19 cellular contexts compared by ENCODE assay signal in genomic region chrX:101081257-101081656, GRCh38. TPM values are rescaled to one million over a fixed set of nuclear protein-coding genes. Genes with fewer than 3 reads are reported as not detected.
"Had no signal": no experiment of that assay in that cellular context is flagged by ENCODE, and none has a peak within 500 bp of the region (broad histone marks: within the 10 kb centered on the region; RNA-seq: fewer than 3 reads in every experiment).

No MANE protein-coding gene starts in this region.

- H3K9ac ChIP-seq: parathyroid adenoma had no signal

- H3K27ac ChIP-seq: heart right ventricle, parathyroid adenoma, suprapubic skin, uterus had no signal

- H3K4me3 ChIP-seq: heart right ventricle, suprapubic skin, transverse colon, uterus had no signal

- H3K9me3 Mint-ChIP-seq: activated CD4-positive, alpha-beta memory T cell treated with anti-CD3 and anti-CD28 coated beads for 36 hours; activated naive CD8-positive, alpha-beta T cell treated with anti-CD3 and anti-CD28 coated beads, Interleukin-2, amount 10 ng/mL, durations not matched to agents 7 days and 5 days; dendritic cell treated with granulocyte-macrophage colony-stimulating factor and Interleukin-4, amounts not matched to agents 40 ng/mL and 50 ng/mL, for 4 days; naive thymus-derived CD8-positive, alpha-beta T cell; WTC11 had no signal

- H2AFZ ChIP-seq: parathyroid adenoma had no signal

- H3K4me1 ChIP-seq: heart right ventricle, parathyroid adenoma, suprapubic skin, transverse colon, uterus had no signal

- ATAC-seq: activated CD4-positive, alpha-beta T cell treated with anti-CD3 and anti-CD28 coated beads for 36 hours; heart right ventricle; left cardiac atrium; naive thymus-derived CD8-positive, alpha-beta T cell; stimulated activated naive CD8-positive, alpha-beta T cell treated with anti-CD3 and anti-CD28 coated beads, Interleukin-15, Interleukin-2, amounts not matched to agents 100 U/mL and 50 U/mL, for 24 hours; WTC11 had no signal

- H3K27me3 ChIP-seq: suprapubic skin, transverse colon, uterus had no signal

- H3K9me3 ChIP-seq: heart right ventricle, suprapubic skin, transverse colon, uterus had no signal

- H3K27ac Mint-ChIP-seq: activated CD4-positive, alpha-beta memory T cell treated with anti-CD3 and anti-CD28 coated beads for 36 hours; activated CD4-positive, alpha-beta T cell treated with anti-CD3 and anti-CD28 coated beads for 36 hours; activated naive CD8-positive, alpha-beta T cell treated with anti-CD3 and anti-CD28 coated beads, Interleukin-2, amount 10 ng/mL, durations not matched to agents 7 days and 5 days; dendritic cell treated with granulocyte-macrophage colony-stimulating factor and Interleukin-4, amounts not matched to agents 40 ng/mL and 50 ng/mL, for 4 days; naive thymus-derived CD8-positive, alpha-beta T cell; WTC11 had no signal

- H3K36me3 Mint-ChIP-seq: activated CD4-positive, alpha-beta memory T cell treated with anti-CD3 and anti-CD28 coated beads for 36 hours; activated naive CD8-positive, alpha-beta T cell treated with anti-CD3 and anti-CD28 coated beads, Interleukin-2, amount 10 ng/mL, durations not matched to agents 7 days and 5 days; naive thymus-derived CD8-positive, alpha-beta T cell; WTC11 had no signal

- H3K36me3 ChIP-seq: heart right ventricle, suprapubic skin, transverse colon, uterus had no signal

- H3K4me1 Mint-ChIP-seq: activated naive CD8-positive, alpha-beta T cell treated with anti-CD3 and anti-CD28 coated beads, Interleukin-2, amount 10 ng/mL, durations not matched to agents 7 days and 5 days had no signal

- FAIRE-seq: endothelial cell of umbilical vein had no signal

- H3K79me2 ChIP-seq: parathyroid adenoma had no signal

- DNase-seq: activated CD4-positive, alpha-beta memory T cell treated with anti-CD3 and anti-CD28 coated beads for 36 hours; activated CD4-positive, alpha-beta T cell treated with anti-CD3 and anti-CD28 coated beads for 36 hours; activated naive CD4-positive, alpha-beta T cell; activated naive CD8-positive, alpha-beta T cell treated with anti-CD3 and anti-CD28 coated beads, Interleukin-2, amount 10 ng/mL, durations not matched to agents 7 days and 5 days; cerebellar nuclear complex; effector memory CD4-positive, alpha-beta T cell; heart right ventricle; left cardiac atrium; mesenchymal stem cell; naive thymus-derived CD8-positive, alpha-beta T cell; stimulated activated CD4-positive, alpha-beta T cell treated with anti-CD3 and anti-CD28 coated beads, Interleukin-2, amount 100 ng/mL, for 24 hours; stimulated activated naive CD8-positive, alpha-beta T cell treated with anti-CD3 and anti-CD28 coated beads, Interleukin-15, Interleukin-2, amounts not matched to agents 100 U/mL and 50 U/mL, for 24 hours; transverse colon; uterus had no signal

- H3K4me3 Mint-ChIP-seq: activated CD4-positive, alpha-beta memory T cell treated with anti-CD3 and anti-CD28 coated beads for 36 hours; activated CD4-positive, alpha-beta T cell treated with anti-CD3 and anti-CD28 coated beads for 36 hours; activated naive CD8-positive, alpha-beta T cell treated with anti-CD3 and anti-CD28 coated beads, Interleukin-2, amount 10 ng/mL, durations not matched to agents 7 days and 5 days; dendritic cell treated with granulocyte-macrophage colony-stimulating factor and Interleukin-4, amounts not matched to agents 40 ng/mL and 50 ng/mL, for 4 days; naive thymus-derived CD8-positive, alpha-beta T cell; WTC11 had no signal

RNA-seq across cellular contexts. Expression of gene TMEM35A, which starts 2.6 kb away (rescaled TPM):
- total RNA-seq: activated CD4-positive, alpha-beta memory T cell treated with anti-CD3 and anti-CD28 coated beads for 36 hours; activated CD4-positive, alpha-beta T cell treated with anti-CD3 and anti-CD28 coated beads for 36 hours; activated naive CD8-positive, alpha-beta T cell treated with anti-CD3 and anti-CD28 coated beads, Interleukin-2, amount 10 ng/mL, durations not matched to agents 7 days and 5 days; naive thymus-derived CD8-positive, alpha-beta T cell had no signal
- polyA plus RNA-seq: naive thymus-derived CD8-positive, alpha-beta T cell had no signal
